In the genomic region with DNA sequence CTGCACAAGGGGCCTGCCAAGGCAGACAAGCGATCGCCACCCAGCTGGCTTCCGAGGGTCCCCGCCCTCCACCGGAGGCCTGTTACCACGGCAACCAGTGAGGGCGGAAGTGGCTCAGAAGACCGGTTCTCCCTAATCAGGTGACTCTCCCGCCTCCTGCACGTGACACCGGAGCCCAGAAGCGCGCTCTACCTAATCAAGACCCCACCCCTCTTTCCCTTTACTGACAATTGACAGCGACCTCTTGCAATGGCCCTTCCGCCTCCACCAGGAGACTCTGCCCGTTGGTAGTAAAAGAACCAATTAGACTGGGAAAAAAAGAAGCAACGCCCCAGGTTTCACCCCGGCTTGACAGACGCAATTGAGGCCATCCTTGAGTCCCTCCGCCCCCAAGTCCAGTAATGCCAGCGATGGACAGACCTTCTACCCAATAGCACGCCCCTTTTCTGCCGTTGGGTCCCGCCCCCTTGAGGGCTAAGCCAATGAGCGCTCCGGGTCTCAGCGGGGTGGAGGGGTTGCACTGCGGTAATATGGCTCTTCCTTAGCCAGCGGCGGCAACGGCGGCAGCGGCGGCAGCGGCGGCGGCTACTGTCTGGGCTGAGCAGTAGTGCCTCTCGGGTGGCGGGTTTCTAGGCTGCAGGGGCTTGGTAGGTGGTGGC, we compare ENCODE assay signal across 7 cellular contexts. TPM values are rescaled to one million over a fixed set of nuclear protein-coding genes. Genes with fewer than 3 reads are reported as not detected.
DNase-seq lines count a peak whose midpoint lies in the region; ATAC-seq and TF ChIP-seq lines count a peak whose summit lies in the region.

A gene (plus strand): TSS at position 525 of the 659 bp plus-strand sequence. CDS start 198 bp downstream, outside the sequence.

- H2AFZ ChIP-seq in hepatocyte, result peak within 1 kb of the TSS; percentile 50

- TF ChIP-seq CTCF in hepatocyte (IDR thresholded peaks at IDR 0.05; ENCODE audit: poor library complexity), result no peak

- H3K4me3 ChIP-seq in hepatocyte, result peak within 1 kb of the TSS; percentile 65

- H3K36me3 ChIP-seq in hepatocyte (replicated peaks; ENCODE audit: insufficient read depth, low read depth), result no peaks in the 10 kb centered on the region

- H3K27ac ChIP-seq in hepatocyte, result peak within 1 kb of the TSS; percentile 82

- no peaks in the 10 kb centered on the region for H3K27me3 ChIP-seq in hepatocyte

- H3K4me2 ChIP-seq in hepatocyte, result peak within 1 kb of the TSS; percentile 86

- peaks cover 44% of the 10 kb centered on the region for H3K79me2 ChIP-seq in hepatocyte

- WGBS in hepatocyte (ENCODE audit: low lambda C conversion rate, missing lambda C conversion rate), result under 1% methylated on average over 39 of the region's 39 CpGs

- H4K20me1 ChIP-seq in hepatocyte (ENCODE audit: insufficient read depth, poor library complexity, severe bottlenecking), result no peaks in the 10 kb centered on the region

- H3K9me3 ChIP-seq in hepatocyte (ENCODE audit: low read depth), result no peaks in the 10 kb centered on the region

- DNase-seq in NCI-H2081 (lab: John Stamatoyannopoulos, UW), result peak; percentile 99 to 100
- DNase-seq in T1000 (lab: John Stamatoyannopoulos, UW), result peak; percentile 98
- peak; percentile 99 for DNase-seq in astrocyte of the hippocampus (ENCODE audit: low read depth, low spot score)
- DNase-seq in hepatocyte (ENCODE audit: low spot score), result peak; percentile 99
- DNase-seq in renal cortical epithelial cell (ENCODE audit: low read depth), result peak; percentile 99

- peaks cover 19% of the 10 kb centered on the region for H3K4me1 ChIP-seq in hepatocyte (ENCODE audit: insufficient read depth)

- ATAC-seq in GM18508 (IDR thresholded peaks at IDR 0.05; ENCODE audit: insufficient read depth, unreplicated experiment), result peak; percentile 51
- ATAC-seq in HG03025 (IDR thresholded peaks at IDR 0.05; ENCODE audit: low FRiP score, unreplicated experiment), result peak; percentile 75

- no peaks in the 10 kb centered on the region for H3K9me2 ChIP-seq in hepatocyte (replicated peaks; ENCODE audit: insufficient read depth)

RNA-seq across cellular contexts. Expression of the gene that starts here (rescaled TPM):
- total RNA-seq in hepatocyte (25.2 and 36.5 TPM in 2 replicates), renal cortical epithelial cell (12.9 and 17.7 TPM in 2 replicates)
- 15.3 and 21.1 TPM in 2 replicates for polyA plus RNA-seq in hepatocyte

Comparison
In these comparisons a context has a peak if more than half of its experiments do, and no peak if none do; other contexts are left out.
1. Peak in every context shown above with its lines: DNase-seq, ATAC-seq, H3K4me3 ChIP-seq and H3K27ac ChIP-seq.